ENCODE assay signal across 9 cellular contexts in the genomic region with DNA sequence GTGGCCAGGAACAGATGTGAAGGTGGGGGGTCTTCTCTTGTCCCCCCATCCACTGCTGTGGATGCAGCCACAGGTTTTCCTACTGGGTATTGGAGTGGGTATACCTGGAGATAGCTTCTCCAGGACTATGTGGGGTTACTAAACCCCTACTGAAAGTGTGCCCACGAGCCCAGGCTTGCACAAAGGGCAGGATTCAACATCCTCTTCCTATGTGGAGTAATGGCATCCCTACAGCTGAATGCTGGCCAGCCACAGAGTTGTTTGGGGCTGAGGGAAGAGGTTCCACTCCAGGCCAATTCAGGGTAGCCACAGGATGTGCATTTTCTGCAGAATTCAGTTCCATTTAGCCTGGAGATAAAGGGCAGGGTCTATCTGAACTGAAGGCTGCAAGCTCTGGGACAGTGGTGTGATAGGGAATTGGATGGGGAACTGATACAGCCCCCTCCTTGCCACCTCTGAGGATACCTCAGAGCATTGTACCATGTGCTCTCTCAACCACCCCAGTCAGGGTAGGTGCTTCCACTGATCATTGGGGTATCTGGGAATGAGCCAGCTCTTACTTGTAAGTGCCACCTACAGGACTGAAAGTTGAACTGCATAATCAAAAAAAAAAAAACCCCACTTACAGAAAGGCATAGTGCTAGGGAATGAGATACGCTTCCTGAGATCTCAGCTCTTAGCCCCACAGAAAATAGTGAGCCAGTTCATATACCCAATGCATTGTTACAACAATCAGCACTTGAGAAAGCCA.
DNase-seq lines count a peak whose midpoint lies in the region; ATAC-seq and TF ChIP-seq lines count a peak whose summit lies in the region.
"Had no signal": no experiment of that assay in that cellular context is flagged by ENCODE, and none has a peak within 500 bp of the region (broad histone marks: within the 10 kb centered on the region; RNA-seq: fewer than 3 reads in every experiment).

No MANE protein-coding gene starts in this region.

- peak; percentile 33; the same call in 2 of the 3 replicates for ATAC-seq in RWPE2 (ENCODE audit: low read depth)

- H3K9me3 ChIP-seq in DOHH2 (ENCODE audit: control insufficient read depth, insufficient read depth, low read length) (no peaks in the 10 kb centered on the region), RWPE2 (ENCODE audit: severe bottlenecking) (no peaks in the 10 kb centered on the region)

- no peak overlapping the region for H3K27ac ChIP-seq in DOHH2 (ENCODE audit: low read depth, low read length)
- no peak overlapping the region for H3K27ac ChIP-seq in RWPE2 (ENCODE audit: poor library complexity, severe bottlenecking)
- H3K27ac ChIP-seq: epithelial cell of prostate had no signal

- POLR2A ChIA-PET in HEK293T (lab: Yijun Ruan, JAX): no interaction called here

- no peak overlapping the region for H3K4me3 ChIP-seq in DOHH2 (ENCODE audit: low read length)
- no peak overlapping the region for H3K4me3 ChIP-seq in RWPE2 (ENCODE audit: severe bottlenecking)
- H3K4me3 ChIP-seq in kidney epithelial cell (ENCODE audit: low read depth, low read length): no peak overlapping the region

- H3K4me2 ChIP-seq in DOHH2 (ENCODE audit: low read length): no peak overlapping the region

- no peaks in the 10 kb centered on the region for H3K36me3 ChIP-seq in DOHH2 (ENCODE audit: control insufficient read depth, low read length)
- no peaks in the 10 kb centered on the region for H3K36me3 ChIP-seq in RWPE2 (ENCODE audit: low read depth)
- no peaks in the 10 kb centered on the region for H3K36me3 ChIP-seq in kidney epithelial cell (ENCODE audit: control insufficient read depth, insufficient read depth, low read length)

- H3K79me2 ChIP-seq in DOHH2 (ENCODE audit: control insufficient read depth, low read length): no peaks in the 10 kb centered on the region

- no peaks in the 10 kb centered on the region for H4K20me1 ChIP-seq in DOHH2 (ENCODE audit: control insufficient read depth, insufficient read depth, low read depth, low read length)

- H3K4me1 ChIP-seq in DOHH2 (ENCODE audit: control insufficient read depth, low read length) (no peaks in the 10 kb centered on the region), RWPE2 (ENCODE audit: insufficient read depth, poor library complexity, severe bottlenecking) (no peaks in the 10 kb centered on the region)

- H3K27me3 ChIP-seq in DOHH2 (ENCODE audit: control insufficient read depth, low read length) (no peaks in the 10 kb centered on the region), RWPE2 (ENCODE audit: insufficient read depth, poor library complexity, severe bottlenecking) (no peaks in the 10 kb centered on the region), kidney epithelial cell (ENCODE audit: control insufficient read depth, insufficient read depth, low read length) (no peaks in the 10 kb centered on the region)

- CTCF ChIA-PET in HEK293T (lab: Yijun Ruan, JAX): interaction anchor here (0.6 kb wide), 2 partner anchors 15 to 29 kb away, joined by 3 read pairs; no protein-coding TSS in a partner anchor

- TF ChIP-seq CTCF in DOHH2 (IDR thresholded peaks at IDR 0.05; ENCODE audit: low read depth, low read length, poor library complexity, severe bottlenecking): peak; percentile 68
- peak; percentile 40 for TF ChIP-seq CTCF in RWPE2 (IDR thresholded peaks at IDR 0.05; ENCODE audit: poor library complexity, severe bottlenecking)
- peak; percentile 45 for TF ChIP-seq CTCF in kidney epithelial cell (IDR thresholded peaks at IDR 0.05; ENCODE audit: insufficient read depth, low read length, poor library complexity, severe bottlenecking)

- peak; percentile 25 for DNase-seq in HEK293T (ENCODE audit: extremely low spot score)
- DNase-seq in RWPE2 (ENCODE audit: low spot score): no peak
- no peak for DNase-seq in kidney epithelial cell (ENCODE audit: low read depth)
- DNase-seq in stimulated activated CD4-positive, alpha-beta T cell treated with anti-CD3 and anti-CD28 coated beads, Interleukin-2, amount 100 ng/mL, for 48 hours: no peak
- DNase-seq in NCI-H2196 (lab: John Stamatoyannopoulos, UW; ENCODE audit: unreplicated experiment): no peak
- DNase-seq in activated naive CD4-positive, alpha-beta T cell treated with Interleukin-2 at 50 U/mL for 16 hours: no peak
- no peak for DNase-seq in NCI-H1417 treated with DMSO at 0.1 percent for 48 hours (lab: John Stamatoyannopoulos, UW)

- no peaks in the 10 kb centered on the region for H3K9me2 ChIP-seq in DOHH2 (replicated peaks; ENCODE audit: control insufficient read depth, low read length)

- H3F3A ChIP-seq in DOHH2 (ENCODE audit: control insufficient read depth, insufficient read depth): no peaks in the 10 kb centered on the region

TF ChIP-seq in HEK293T, 16 proteins besides CTCF, POLR2A, EP300 and RAD21:
- TF ChIP-seq CTBP1 (IDR thresholded peaks at IDR 0.05; ENCODE audit: borderline replicate concordance): no peak
- TF ChIP-seq ZNF384 (IDR thresholded peaks at IDR 0.05): peak; percentile 90
